In genomic region chr21:17848228-17848627, GRCh38 we compare ENCODE assay signal across 8 cellular contexts. TPM values are rescaled to one million over a fixed set of nuclear protein-coding genes. Genes with fewer than 3 reads are reported as not detected.
DNase-seq lines count a peak whose midpoint lies in the region; ATAC-seq, FAIRE-seq and TF ChIP-seq lines count a peak whose summit lies in the region.

No MANE protein-coding gene starts in this region.

- peak; percentile 69 for FAIRE-seq in HTR-8/SVneo (lab: Jason Lieb, UNC)

- no peak overlapping the region for H3K27ac ChIP-seq in upper lobe of right lung

- no peak overlapping the region for H3K4me3 ChIP-seq in upper lobe of right lung

- intact Hi-C loops in upper lobe of right lung (cut with DNase I), result no loop called here

- no peaks in the 10 kb centered on the region for H3K4me1 ChIP-seq in upper lobe of right lung

- peak; percentile 59 for DNase-seq in GM13977 (ENCODE audit: low spot score)
- peak; percentile 56 for DNase-seq in HTR-8/SVneo (ENCODE audit: insufficient read length, low spot score)
- DNase-seq in fibroblast of gingiva (ENCODE audit: low read depth), result peak; percentile 84
- no peak for DNase-seq in upper lobe of right lung
- DNase-seq in NCI-H187 (lab: John Stamatoyannopoulos, UW), result no peak
- DNase-seq in G401 (ENCODE audit: low spot score), result no peak
- DNase-seq in retina, result no peak

- H3K36me3 ChIP-seq in upper lobe of right lung, result no peaks in the 10 kb centered on the region

- H3K9me3 ChIP-seq in upper lobe of right lung, result no peaks in the 10 kb centered on the region

- ATAC-seq in GM21786 (IDR thresholded peaks at IDR 0.05; ENCODE audit: unreplicated experiment) (peak; percentile 92), upper lobe of right lung (peak; percentile 38)

- no peaks in the 10 kb centered on the region for H3K27me3 ChIP-seq in upper lobe of right lung

- TF ChIP-seq CTCF in GM13977 (IDR thresholded peaks at IDR 0.05; ENCODE audit: extremely low read depth, insufficient read depth, missing control alignments), result no peak
- TF ChIP-seq CTCF in upper lobe of right lung (IDR thresholded peaks at IDR 0.05), result no peak

- in situ Hi-C loops in GM13977 (cut with MboI; ENCODE audit: low pct_unique_long_range_greater_than_20kb, low sequenced_read_pairs, unreplicated experiment) (no loop called here), G401 (cut with HindIII; ENCODE audit: low sequenced_read_pairs) (no loop called here)

RNA-seq across cellular contexts. Expression of gene C21orf91, which starts 29.1 kb away (rescaled TPM):
- total RNA-seq in upper lobe of right lung, result 16.8 TPM
- total RNA-seq in G401 (2014; rRNA removed; shearing (Covaris generic)), result 1.2 and 1.8 TPM in 2 replicates

Comparison
In these comparisons a context has a peak if more than half of its experiments do, and no peak if none do; other contexts are left out.
1. DNase-seq: peak in GM13977 (single experiment), HTR-8/SVneo (single experiment) and fibroblast of gingiva (single experiment); none in upper lobe of right lung (single experiment), NCI-H187 (0 of 2), G401 (single experiment) and retina (single experiment).